ENCODE assay signal across 16 cellular contexts in the genomic region with DNA sequence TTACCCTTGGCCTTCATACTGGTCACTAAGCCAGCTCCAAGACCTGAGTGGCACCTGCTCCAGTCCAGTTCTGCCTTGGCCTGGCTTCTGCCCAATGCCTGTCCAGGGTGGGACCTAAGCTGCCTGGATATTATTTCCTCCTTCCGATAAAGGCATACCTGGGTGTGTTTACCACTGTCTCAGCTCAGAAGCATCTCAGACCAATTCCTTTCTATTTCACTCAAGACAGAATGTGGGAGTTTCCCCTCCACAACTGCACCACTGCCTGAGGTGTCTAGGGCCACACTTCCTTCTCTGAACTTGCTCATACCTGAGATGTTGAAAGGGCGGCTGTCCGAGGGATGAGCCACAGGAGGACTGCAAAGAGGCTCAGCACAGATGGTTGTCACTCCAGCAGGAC. TPM values are rescaled to one million over a fixed set of nuclear protein-coding genes. Genes with fewer than 3 reads are reported as not detected.
A peak's percentile ranks its signal among the peaks of the same experiment; 100 is the strongest.
DNase-seq lines count a peak whose midpoint lies in the region; ATAC-seq, FAIRE-seq and TF ChIP-seq lines count a peak whose summit lies in the region.
"Had no signal": no experiment of that assay in that cellular context is flagged by ENCODE, and none has a peak within 500 bp of the region (broad histone marks: within the 10 kb centered on the region; RNA-seq: fewer than 3 reads in every experiment).

No MANE protein-coding gene starts in this region.

- no peaks in the 10 kb centered on the region for H3K36me3 ChIP-seq in neutrophil
- H3K36me3 ChIP-seq in upper lobe of right lung, result no peaks in the 10 kb centered on the region
- H3K36me3 ChIP-seq: adrenal gland had no signal

- no peak overlapping the region for H3K4me3 Mint-ChIP-seq in activated T-helper 2 cell treated with anti-CD3 and anti-CD28 coated beads, Interferon-gamma antibody, Interleukin-2, Interleukin-4, amounts not matched to agents 10 μg/mL and 5 μg/mL and 100 μg/mL, durations not matched to agents 14 hours and 24 hours and 36 hours (ENCODE audit: low read depth)
- H3K4me3 Mint-ChIP-seq: effector memory CD8-positive, alpha-beta T cell had no signal

- H3K9me3 ChIP-seq in neutrophil, result no peaks in the 10 kb centered on the region
- H3K9me3 ChIP-seq in upper lobe of right lung, result no peaks in the 10 kb centered on the region
- H3K9me3 ChIP-seq: adrenal gland had no signal

- no peaks in the 10 kb centered on the region for H3K36me3 Mint-ChIP-seq in activated T-helper 2 cell treated with anti-CD3 and anti-CD28 coated beads, Interferon-gamma antibody, Interleukin-2, Interleukin-4, amounts not matched to agents 10 μg/mL and 5 μg/mL and 100 μg/mL, durations not matched to agents 14 hours and 24 hours and 36 hours (ENCODE audit: low read depth)

- intact Hi-C loops in activated T-helper 2 cell treated with anti-CD3 and anti-CD28 coated beads, Interferon-gamma antibody, Interleukin-2, Interleukin-4, amounts not matched to agents 10 μg/mL and 5 μg/mL and 100 μg/mL, durations not matched to agents 14 hours and 24 hours and 36 hours (cut with micrococcal nuclease), result no loop called here
- intact Hi-C loops in upper lobe of right lung (cut with DNase I), result no loop called here

- peak; percentile 78 to 82 for ATAC-seq in activated CD4-positive, CD25-positive, alpha-beta regulatory T cell treated with anti-CD3 and anti-CD28 coated beads, Interleukin-2, amount 50 U/mL, for 24 hours
- ATAC-seq in HG02759 (IDR thresholded peaks at IDR 0.05; ENCODE audit: unreplicated experiment), result peak; percentile 64
- no peak for ATAC-seq in upper lobe of right lung
- ATAC-seq in HG02884 (IDR thresholded peaks at IDR 0.05; ENCODE audit: unreplicated experiment), result no peak
- ATAC-seq: effector memory CD8-positive, alpha-beta T cell; Right ventricle myocardium inferior had no signal

- DNase-seq in activated CD4-positive, CD25-positive, alpha-beta regulatory T cell treated with anti-CD3 and anti-CD28 coated beads, Interleukin-2, amount 50 U/mL, for 72 hours, result no peak
- DNase-seq in activated T-helper 2 cell treated with anti-CD3 and anti-CD28 coated beads, Interferon-gamma antibody, Interleukin-2, Interleukin-4, amounts not matched to agents 10 μg/mL and 5 μg/mL and 100 μg/mL, durations not matched to agents 14 hours and 24 hours and 36 hours (ENCODE audit: low spot score), result no peak
- DNase-seq in upper lobe of right lung, result no peak
- no peak for DNase-seq in D721Med (ENCODE audit: insufficient read length, low spot score)
- DNase-seq: COR-L47; effector memory CD8-positive, alpha-beta T cell; NCI-H1092 treated with DMSO at 0.1 percent for 48 hours; NCI-H524 treated with DMSO at 0.1 percent for 48 hours had no signal

- peak overlapping the region; percentile 47 for H3K27ac ChIP-seq in neutrophil
- no peak overlapping the region for H3K27ac ChIP-seq in upper lobe of right lung
- H3K27ac ChIP-seq: 22Rv1, adrenal gland, VCaP had no signal

- TF ChIP-seq CTCF in neutrophil (IDR thresholded peaks at IDR 0.05) (no peak), upper lobe of right lung (IDR thresholded peaks at IDR 0.05) (no peak), D721Med (IDR thresholded peaks at IDR 0.05; ENCODE audit: insufficient read depth, missing control alignments) (no peak)

- peak overlapping the region; percentile 44 for H3K27ac Mint-ChIP-seq in activated T-helper 2 cell treated with anti-CD3 and anti-CD28 coated beads, Interferon-gamma antibody, Interleukin-2, Interleukin-4, amounts not matched to agents 10 μg/mL and 5 μg/mL and 100 μg/mL, durations not matched to agents 14 hours and 24 hours and 36 hours

- H3K27me3 ChIP-seq in neutrophil, result no peaks in the 10 kb centered on the region
- H3K27me3 ChIP-seq in upper lobe of right lung, result no peaks in the 10 kb centered on the region
- H3K27me3 ChIP-seq: adrenal gland had no signal

- H3K9me3 Mint-ChIP-seq in activated T-helper 2 cell treated with anti-CD3 and anti-CD28 coated beads, Interferon-gamma antibody, Interleukin-2, Interleukin-4, amounts not matched to agents 10 μg/mL and 5 μg/mL and 100 μg/mL, durations not matched to agents 14 hours and 24 hours and 36 hours, result no peaks in the 10 kb centered on the region
- H3K9me3 Mint-ChIP-seq: effector memory CD8-positive, alpha-beta T cell had no signal

- FAIRE-seq in D721Med (lab: Jason Lieb, UNC), result no peak

- H3K27me3 Mint-ChIP-seq in activated T-helper 2 cell treated with anti-CD3 and anti-CD28 coated beads, Interferon-gamma antibody, Interleukin-2, Interleukin-4, amounts not matched to agents 10 μg/mL and 5 μg/mL and 100 μg/mL, durations not matched to agents 14 hours and 24 hours and 36 hours (ENCODE audit: low read depth), result no peaks in the 10 kb centered on the region
- H3K27me3 Mint-ChIP-seq: effector memory CD8-positive, alpha-beta T cell had no signal

- H3K4me1 Mint-ChIP-seq in activated T-helper 2 cell treated with anti-CD3 and anti-CD28 coated beads, Interferon-gamma antibody, Interleukin-2, Interleukin-4, amounts not matched to agents 10 μg/mL and 5 μg/mL and 100 μg/mL, durations not matched to agents 14 hours and 24 hours and 36 hours (ENCODE audit: low read depth), result peaks cover 29% of the 10 kb centered on the region

- H3K4me3 ChIP-seq in neutrophil (ENCODE audit: low read depth in 1 of 2, low read length in 1 of 2) (no peak overlapping the region), upper lobe of right lung (no peak overlapping the region)
- H3K4me3 ChIP-seq: adrenal gland had no signal

- H3K4me1 ChIP-seq in neutrophil (ENCODE audit: control insufficient read depth in 1 of 2, insufficient read depth in 1 of 2, low read depth in 1 of 2, low read length in 1 of 2) (peaks cover 13 to 19% of the 10 kb centered on the region in 2 experiments), upper lobe of right lung (no peaks in the 10 kb centered on the region)
- H3K4me1 ChIP-seq: adrenal gland had no signal

RNA-seq across cellular contexts. Expression of gene CAB39, which starts 18.4 kb away (rescaled TPM):
- total RNA-seq in activated T-helper 2 cell treated with anti-CD3 and anti-CD28 coated beads, Interferon-gamma antibody, Interleukin-2, Interleukin-4, amounts not matched to agents 10 μg/mL and 5 μg/mL and 100 μg/mL, durations not matched to agents 14 hours and 24 hours and 36 hours, result 173 and 176 TPM in 2 replicates
- total RNA-seq in upper lobe of right lung, result 78.9 TPM

Comparison
In these comparisons a context has a peak if more than half of its experiments do, and no peak if none do; other contexts are left out.
1. ATAC-seq: peak in activated CD4-positive, CD25-positive, alpha-beta regulatory T cell treated with anti-CD3 and anti-CD28 coated beads, Interleukin-2, amount 50 U/mL, for 24 hours (2 of 2) and HG02759 (single experiment); none in upper lobe of right lung (single experiment) and HG02884 (single experiment).